In the genomic region with DNA sequence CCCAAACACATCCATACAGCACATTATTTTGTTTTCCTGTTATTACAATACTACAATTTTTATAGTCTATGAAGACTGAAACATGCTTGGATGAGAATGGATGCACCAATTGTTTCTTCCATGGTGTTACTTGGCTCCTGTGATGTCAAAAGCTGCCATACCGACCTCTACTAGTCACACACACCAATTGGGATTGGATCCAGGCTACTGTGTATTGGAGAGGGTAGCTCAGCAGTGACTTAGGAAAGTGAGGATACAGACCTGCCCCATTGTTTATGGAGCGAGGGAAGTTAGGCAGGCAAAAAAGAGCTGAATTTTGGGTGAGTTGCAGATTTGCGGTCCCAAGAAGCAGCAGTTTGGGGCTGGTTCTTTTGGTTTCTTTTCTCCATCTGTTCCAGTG, we compare ENCODE assay signal across 19 cellular contexts.
"Had no signal": no experiment of that assay in that cellular context is flagged by ENCODE, and none has a peak within 500 bp of the region (broad histone marks: within the 10 kb centered on the region; RNA-seq: fewer than 3 reads in every experiment).

No MANE protein-coding gene starts in this region.

- H3K4me3 Mint-ChIP-seq: activated CD4-positive, alpha-beta T cell treated with anti-CD3 and anti-CD28 coated beads, Interleukin-2, amount 10 ng/mL, durations not matched to agents 7 days and 5 days; activated naive CD4-positive, alpha-beta T cell treated with anti-CD3 and anti-CD28 coated beads, Interleukin-2, amount 10 ng/mL, durations not matched to agents 7 days and 5 days; activated naive CD8-positive, alpha-beta T cell treated with anti-CD3 and anti-CD28 coated beads, Interleukin-2, amount 50 U/mL, for 24 hours; activated T-cell treated with anti-CD3 and anti-CD28 coated beads, Interleukin-2, amount 50 U/mL, for 4 hours; brain; memory B cell; naive thymus-derived CD4-positive, alpha-beta T cell; stimulated activated naive B cell treated with anti-CD40 and anti-IgM and Interleukin-4, amounts not matched to agents 10 μg/mL and 1 μg/mL and 100 μg/mL, for 72 hours had no signal

- ATAC-seq: activated CD4-positive, CD25-positive, alpha-beta regulatory T cell treated with anti-CD3 and anti-CD28 coated beads, Interleukin-2, amount 50 U/mL, for 24 hours; activated naive CD8-positive, alpha-beta T cell treated with anti-CD3 and anti-CD28 coated beads, Interleukin-2, amount 50 U/mL, for 24 hours; activated T-cell treated with anti-CD3 and anti-CD28 coated beads, Interleukin-2, amount 50 U/mL, for 4 hours; mucosa of descending colon; naive thymus-derived CD4-positive, alpha-beta T cell; stimulated activated naive B cell treated with anti-CD40 and anti-IgM and Interleukin-4, amounts not matched to agents 10 μg/mL and 1 μg/mL and 100 μg/mL, for 72 hours had no signal

- H3K27me3 Mint-ChIP-seq: activated CD4-positive, alpha-beta T cell treated with anti-CD3 and anti-CD28 coated beads, Interleukin-2, amount 10 ng/mL, durations not matched to agents 7 days and 5 days; activated naive CD4-positive, alpha-beta T cell treated with anti-CD3 and anti-CD28 coated beads, Interleukin-2, amount 10 ng/mL, durations not matched to agents 7 days and 5 days; activated naive CD8-positive, alpha-beta T cell treated with anti-CD3 and anti-CD28 coated beads, Interleukin-2, amount 50 U/mL, for 24 hours; brain; memory B cell; naive thymus-derived CD4-positive, alpha-beta T cell; stimulated activated naive B cell treated with anti-CD40 and anti-IgM and Interleukin-4, amounts not matched to agents 10 μg/mL and 1 μg/mL and 100 μg/mL, for 72 hours had no signal

- H3K79me2 ChIP-seq: parathyroid adenoma had no signal

- H3K9me3 Mint-ChIP-seq: activated CD4-positive, alpha-beta T cell treated with anti-CD3 and anti-CD28 coated beads, Interleukin-2, amount 10 ng/mL, durations not matched to agents 7 days and 5 days; activated naive CD4-positive, alpha-beta T cell treated with anti-CD3 and anti-CD28 coated beads, Interleukin-2, amount 10 ng/mL, durations not matched to agents 7 days and 5 days; activated naive CD8-positive, alpha-beta T cell treated with anti-CD3 and anti-CD28 coated beads, Interleukin-2, amount 50 U/mL, for 24 hours; activated T-cell treated with anti-CD3 and anti-CD28 coated beads, Interleukin-2, amount 50 U/mL, for 4 hours; memory B cell; naive thymus-derived CD4-positive, alpha-beta T cell; stimulated activated naive B cell treated with anti-CD40 and anti-IgM and Interleukin-4, amounts not matched to agents 10 μg/mL and 1 μg/mL and 100 μg/mL, for 72 hours had no signal

- H3K4me1 Mint-ChIP-seq: activated CD4-positive, alpha-beta T cell treated with anti-CD3 and anti-CD28 coated beads, Interleukin-2, amount 10 ng/mL, durations not matched to agents 7 days and 5 days; activated naive CD4-positive, alpha-beta T cell treated with anti-CD3 and anti-CD28 coated beads, Interleukin-2, amount 10 ng/mL, durations not matched to agents 7 days and 5 days; activated naive CD8-positive, alpha-beta T cell treated with anti-CD3 and anti-CD28 coated beads, Interleukin-2, amount 50 U/mL, for 24 hours; memory B cell; naive thymus-derived CD4-positive, alpha-beta T cell; stimulated activated naive B cell treated with anti-CD40 and anti-IgM and Interleukin-4, amounts not matched to agents 10 μg/mL and 1 μg/mL and 100 μg/mL, for 72 hours had no signal

- DNase-seq: activated CD4-positive, alpha-beta T cell treated with anti-CD3 and anti-CD28 coated beads, Interleukin-2, amount 10 ng/mL, durations not matched to agents 7 days and 5 days; activated CD8-positive, alpha-beta memory T cell treated with anti-CD3 and anti-CD28 coated beads, Interleukin-2, amount 50 U/mL, for 4 hours; activated naive CD4-positive, alpha-beta T cell treated with anti-CD3 and anti-CD28 coated beads, Interleukin-2, amount 10 ng/mL, durations not matched to agents 7 days and 5 days; activated naive CD8-positive, alpha-beta T cell treated with anti-CD3 and anti-CD28 coated beads, Interleukin-2, amount 50 U/mL, for 24 hours; activated T-cell treated with anti-CD3 and anti-CD28 coated beads, Interleukin-2, amount 50 U/mL, for 4 hours; anterior cingulate cortex; central memory CD4-positive, alpha-beta T cell; foreskin melanocyte; mucosa of descending colon; naive thymus-derived CD4-positive, alpha-beta T cell; sigmoid colon; spleen; stimulated activated naive B cell treated with anti-CD40 and anti-IgM and Interleukin-4, amounts not matched to agents 10 μg/mL and 1 μg/mL and 100 μg/mL, for 72 hours; T-helper 1 cell; T-helper 9 cell had no signal

- H3K9ac ChIP-seq: parathyroid adenoma had no signal

- H3K4me1 ChIP-seq: parathyroid adenoma, spleen had no signal

- H3K27me3 ChIP-seq: sigmoid colon, spleen had no signal

- H3K27ac ChIP-seq: parathyroid adenoma, spleen had no signal

- H3K36me3 Mint-ChIP-seq: activated naive CD4-positive, alpha-beta T cell treated with anti-CD3 and anti-CD28 coated beads, Interleukin-2, amount 10 ng/mL, durations not matched to agents 7 days and 5 days; brain; memory B cell; stimulated activated naive B cell treated with anti-CD40 and anti-IgM and Interleukin-4, amounts not matched to agents 10 μg/mL and 1 μg/mL and 100 μg/mL, for 72 hours had no signal

- H3K9me3 ChIP-seq: mucosa of descending colon, sigmoid colon, spleen had no signal

- H3K4me3 ChIP-seq: mucosa of descending colon, sigmoid colon, spleen had no signal

- H3K36me3 ChIP-seq: sigmoid colon, spleen had no signal

- H3K27ac Mint-ChIP-seq: activated CD4-positive, alpha-beta T cell treated with anti-CD3 and anti-CD28 coated beads, Interleukin-2, amount 10 ng/mL, durations not matched to agents 7 days and 5 days; activated naive CD4-positive, alpha-beta T cell treated with anti-CD3 and anti-CD28 coated beads, Interleukin-2, amount 10 ng/mL, durations not matched to agents 7 days and 5 days; activated naive CD8-positive, alpha-beta T cell treated with anti-CD3 and anti-CD28 coated beads, Interleukin-2, amount 50 U/mL, for 24 hours; brain; memory B cell; stimulated activated naive B cell treated with anti-CD40 and anti-IgM and Interleukin-4, amounts not matched to agents 10 μg/mL and 1 μg/mL and 100 μg/mL, for 72 hours had no signal
